11 cellular contexts compared by ENCODE assay signal in genomic region chr12:109597414-109597794, GRCh38.
DNase-seq lines count a peak whose midpoint lies in the region; ATAC-seq and TF ChIP-seq lines count a peak whose summit lies in the region.
"Had no signal": no experiment of that assay in that cellular context is flagged by ENCODE, and none has a peak within 500 bp of the region (broad histone marks: within the 10 kb centered on the region; RNA-seq: fewer than 3 reads in every experiment).

No MANE protein-coding gene starts in this region.

- POLR2A ChIA-PET in RWPE1 (lab: Yijun Ruan, JAX; ENCODE audit: low non-redundant PET): interaction anchor here (0.5 to 1.1 kb wide), 2 partner anchors 117 to 194 kb away, joined by 4 to 5 read pairs; no protein-coding TSS in a partner anchor

- H3K4me2 ChIP-seq in BLaER1: peak overlapping the region; percentile 19

- peaks cover 71% of the 10 kb centered on the region for H3K4me1 ChIP-seq in BLaER1
- peaks cover 42 to 43% of the 10 kb centered on the region in 2 experiments for H3K4me1 ChIP-seq in neutrophil (ENCODE audit: control insufficient read depth in 1 of 2, insufficient read depth in 1 of 2, low read depth in 1 of 2, low read length in 1 of 2)

- H3K36me3 ChIP-seq in BLaER1 (no peaks in the 10 kb centered on the region), neutrophil (peaks cover 8% of the 10 kb centered on the region)
- H3K36me3 ChIP-seq: adrenal gland had no signal

- H3K9me3 ChIP-seq in BLaER1: no peaks in the 10 kb centered on the region
- no peaks in the 10 kb centered on the region for H3K9me3 ChIP-seq in neutrophil
- H3K9me3 ChIP-seq: adrenal gland, tibial nerve had no signal

- CTCF ChIA-PET in RWPE1 (lab: Yijun Ruan, JAX): interaction anchor here (0.6 to 3.4 kb wide), 27 partner anchors 9 to 452 kb away, joined by 3 to 22 read pairs (median 4); no protein-coding TSS in a partner anchor

- no peak overlapping the region for H3K27ac ChIP-seq in BLaER1
- peak overlapping the region; percentile 52 for H3K27ac ChIP-seq in RWPE1
- H3K27ac ChIP-seq in cingulate gyrus (ENCODE audit: low read depth, low read length): peak overlapping the region; percentile 67
- H3K27ac ChIP-seq in neutrophil: peak overlapping the region; percentile 71

- TF ChIP-seq CTCF in RWPE1 (conservative IDR thresholded peaks at IDR 0.05; ENCODE audit: low read depth) (no peak), neutrophil (IDR thresholded peaks at IDR 0.05) (no peak)

- DNase-seq in RWPE1 (ENCODE audit: low spot score): no peak
- DNase-seq in stimulated activated naive CD4-positive, alpha-beta T cell treated with Interleukin-2 at 50 U/mL for 16 hours (lab: John Stamatoyannopoulos, UW): no peak
- DNase-seq: DMS79 had no signal

- H3K9ac ChIP-seq in BLaER1: no peak overlapping the region

- no peak overlapping the region for H3K4me3 ChIP-seq in BLaER1
- no peak overlapping the region for H3K4me3 ChIP-seq in neutrophil (ENCODE audit: low read depth in 1 of 2, low read length in 1 of 2)
- H3K4me3 ChIP-seq: adrenal gland, tibial nerve had no signal

- ATAC-seq in GM18861 (IDR thresholded peaks at IDR 0.05; ENCODE audit: unreplicated experiment) (no peak), HG03135 (IDR thresholded peaks at IDR 0.05; ENCODE audit: unreplicated experiment) (no peak), GM21390 (IDR thresholded peaks at IDR 0.05; ENCODE audit: unreplicated experiment) (no peak)

- H3K27me3 ChIP-seq in BLaER1 (no peaks in the 10 kb centered on the region), neutrophil (peaks cover 20% of the 10 kb centered on the region)
- H3K27me3 ChIP-seq: adrenal gland, tibial nerve had no signal

- H4K20me1 ChIP-seq in BLaER1: peaks cover 31% of the 10 kb centered on the region
